2 cellular contexts compared by ENCODE assay signal in genomic region chr17:946510-947236, GRCh38.
TF ChIP-seq lines count a peak whose summit lies in the region.

No MANE protein-coding gene starts in this region.

TF ChIP-seq in IMR-90, 13 proteins besides CTCF, POLR2A, EP300 and RAD21:
- no peak for TF ChIP-seq CHD1 (IDR thresholded peaks at IDR 0.05; ENCODE audit: low read depth, low read length)
- TF ChIP-seq MAFK (IDR thresholded peaks at IDR 0.05; ENCODE audit: low read depth, low read length): no peak
- no peak for TF ChIP-seq NFE2L2 (IDR thresholded peaks at IDR 0.05; ENCODE audit: low read depth, low read length)
TF ChIP-seq in IMR-90: peak in this region for 0.

TF ChIP-seq in HepG2, 621 proteins besides CTCF, POLR2A, EP300 and RAD21:
- peak; percentile 72 for TF ChIP-seq ZNF629 (CRISPR knock-in tag; conservative IDR thresholded peaks at IDR 0.05)
- TF ChIP-seq TEAD3 (CRISPR knock-in tag; optimal IDR thresholded peaks at IDR 0.05; ENCODE audit: borderline replicate concordance): no peak
- TF ChIP-seq RARG (CRISPR knock-in tag; IDR thresholded peaks at IDR 0.05; ENCODE audit: low read depth): no peak
- no peak for TF ChIP-seq ETV6 (CRISPR knock-in tag; conservative IDR thresholded peaks at IDR 0.05)
TF ChIP-seq in HepG2: peak in this region for 1.
